ENCODE assay signal across 20 cellular contexts in genomic region chr13:73146705-73147104, GRCh38.
DNase-seq lines count a peak whose midpoint lies in the region; ATAC-seq and TF ChIP-seq lines count a peak whose summit lies in the region.
"Had no signal": no experiment of that assay in that cellular context is flagged by ENCODE, and none has a peak within 500 bp of the region (broad histone marks: within the 10 kb centered on the region; RNA-seq: fewer than 3 reads in every experiment).

No MANE protein-coding gene starts in this region.

- H3K27me3 Mint-ChIP-seq in CD14-positive monocyte (ENCODE audit: low read depth in 3 of 3): peaks cover 0 to 5% (median 2%) of the 10 kb centered on the region in 3 donors

- H4K20me1 ChIP-seq in osteoblast (ENCODE audit: insufficient read depth, low read length): no peaks in the 10 kb centered on the region

- no peaks in the 10 kb centered on the region for H3K36me3 ChIP-seq in osteoblast (ENCODE audit: insufficient read depth, low read length)
- H3K36me3 ChIP-seq: SJCRH30 had no signal

- H3K4me3 Mint-ChIP-seq in CD14-positive monocyte: no peak overlapping the region
- H3K4me3 Mint-ChIP-seq: GM23338 had no signal

- no peaks in the 10 kb centered on the region for H3K79me2 ChIP-seq in osteoblast (ENCODE audit: insufficient read depth, low read length)

- H3K27me3 ChIP-seq in osteoblast (ENCODE audit: insufficient read depth, low read length): no peaks in the 10 kb centered on the region
- H3K27me3 ChIP-seq: SJCRH30 had no signal

- DNase-seq in EH (ENCODE audit: low read depth) (peak; percentile 76), M059J (ENCODE audit: low read depth) (peak; percentile 74), fibroblast of gingiva (ENCODE audit: low read depth) (peak; percentile 62), osteoblast (ENCODE audit: insufficient read length, low spot score, missing footprints) (peak; percentile 39), NCI-H2171 treated with DMSO at 0.1 percent for 48 hours (lab: John Stamatoyannopoulos, UW) (no peak), CD14-positive monocyte (ENCODE audit: low spot score) (no peak), GM20000 (ENCODE audit: low spot score) (no peak)
- DNase-seq: C1 segment of cervical spinal cord, DMS79 treated with DMSO at 0.1 percent for 48 hours, GDM1, HCEC 1CT, MV-4-11, NCI-H1694 treated with DMSO at 0.1 percent for 48 hours, NCI-H510A, PC-3, SJCRH30 had no signal

- H2AFZ ChIP-seq in osteoblast (ENCODE audit: low read length): peak overlapping the region; percentile 15
- H2AFZ ChIP-seq: GM23338 had no signal

- H3K9me3 ChIP-seq in osteoblast (ENCODE audit: low read depth, low read length): no peaks in the 10 kb centered on the region
- H3K9me3 ChIP-seq: SJCRH30 had no signal

- no peak overlapping the region for H3K4me2 ChIP-seq in osteoblast (ENCODE audit: insufficient read depth, low read length)
- H3K4me2 ChIP-seq: GM23338 had no signal

- H3K9me3 Mint-ChIP-seq in CD14-positive monocyte: peaks cover 0 to 6% (median 3%) of the 10 kb centered on the region in 7 donors
- H3K9me3 Mint-ChIP-seq: GM23338 had no signal

- no peak overlapping the region for H3K27ac ChIP-seq in osteoblast (ENCODE audit: low read depth, low read length)
- H3K27ac ChIP-seq: RWPE1, SJCRH30 had no signal

- no peak overlapping the region for H3K4me3 ChIP-seq in osteoblast (ENCODE audit: insufficient read depth, low read length)
- H3K4me3 ChIP-seq: GM23338, K562, SJCRH30 had no signal

- intact Hi-C loops in CD14-positive monocyte (cut with micrococcal nuclease): no loop called here

- no peaks in the 10 kb centered on the region for H3K36me3 Mint-ChIP-seq in CD14-positive monocyte

- no peak for ATAC-seq in HG02884 (IDR thresholded peaks at IDR 0.05; ENCODE audit: unreplicated experiment)
- ATAC-seq: GM23338, K562, PC-3 had no signal

- H3K27ac Mint-ChIP-seq in CD14-positive monocyte: no peak overlapping the region
- H3K27ac Mint-ChIP-seq: GM23338 had no signal

- TF ChIP-seq CTCF in osteoblast (IDR thresholded peaks at IDR 0.05; ENCODE audit: extremely low read depth, low read depth, low read length) (no peak), CD14-positive monocyte (IDR thresholded peaks at IDR 0.05) (no peak), GM20000 (IDR thresholded peaks at IDR 0.05; ENCODE audit: extremely low read depth, missing control alignments) (no peak)

- peaks cover 1% of the 10 kb centered on the region for H3K4me1 ChIP-seq in osteoblast (ENCODE audit: insufficient read depth, low read length)

- peaks cover 6% of the 10 kb centered on the region for H3K4me1 Mint-ChIP-seq in CD14-positive monocyte
- H3K4me1 Mint-ChIP-seq: GM23338 had no signal

Comparison
In these comparisons a context has a peak if more than half of its experiments do, and no peak if none do; other contexts are left out.
1. DNase-seq: peak in EH (single experiment), M059J (single experiment), fibroblast of gingiva (single experiment) and osteoblast (single experiment); none in NCI-H2171 treated with DMSO at 0.1 percent for 48 hours (single experiment), CD14-positive monocyte (single experiment) and GM20000 (single experiment).